8 cellular contexts compared by ENCODE assay signal in genomic region chr9:76459691-76460635, GRCh38. TPM values are rescaled to one million over a fixed set of nuclear protein-coding genes. Genes with fewer than 3 reads are reported as not detected.
DNase-seq lines count a peak whose midpoint lies in the region; ATAC-seq and TF ChIP-seq lines count a peak whose summit lies in the region.

No MANE protein-coding gene starts in this region.

- H2AFZ ChIP-seq in GM23338: peak overlapping the region; percentile 93

- peaks cover 4% of the 10 kb centered on the region; the same call in 1 of the 3 replicates for H3K36me3 Mint-ChIP-seq in GM23338 (ENCODE audit: low read depth)

- no peaks in the 10 kb centered on the region for H3F3A ChIP-seq in GM23338 (replicated peaks; ENCODE audit: low read depth)

- peaks cover 18% of the 10 kb centered on the region for H3K4me1 Mint-ChIP-seq in GM23338

- H3K9me3 ChIP-seq in psoas muscle: no peaks in the 10 kb centered on the region

- H4K20me1 ChIP-seq in GM23338 (replicated peaks; ENCODE audit: insufficient read depth): no peaks in the 10 kb centered on the region

- H3K79me2 ChIP-seq in GM23338 (replicated peaks; ENCODE audit: insufficient read depth): peaks cover 7% of the 10 kb centered on the region; the same call in 1 of the 2 replicates

- H3K27ac ChIP-seq in GM23338 (ENCODE audit: low read depth) (no peak overlapping the region), psoas muscle (peak overlapping the region; percentile 30)

- no peak overlapping the region for H3K27ac Mint-ChIP-seq in GM23338

- ATAC-seq in GM23338 (peak; percentile 48), left ventricle myocardium superior (peak; percentile 68), psoas muscle (peak in 2 of 4 donors; percentile 29 to 57), HG03139 (IDR thresholded peaks at IDR 0.05; ENCODE audit: unreplicated experiment) (no peak)

- H3K4me3 ChIP-seq in GM23338 (peak overlapping the region; percentile 85), psoas muscle (peak overlapping the region; percentile 74)

- H3K36me3 ChIP-seq in GM23338 (ENCODE audit: insufficient read depth): no peaks in the 10 kb centered on the region
- H3K36me3 ChIP-seq in psoas muscle (ENCODE audit: insufficient read depth in 1 of 2, low read depth in 1 of 2): no peaks in the 10 kb centered on the region

- intact Hi-C loops in left ventricle myocardium superior (cut with micrococcal nuclease) (no loop called here), psoas muscle (cut with DNase I) (no loop called here)

- WGBS in psoas muscle, 3 donors: 9 to 11% (median 10%) methylated on average over 32 of the region's 32 CpGs

- H3K27me3 ChIP-seq in GM23338 (ENCODE audit: insufficient read depth) (peaks cover 13% of the 10 kb centered on the region), psoas muscle (ENCODE audit: insufficient read depth in 3 of 3, low read length in 2 of 3) (peaks cover 0 to 5% (median 0%) of the 10 kb centered on the region in 3 donors)

- no peaks in the 10 kb centered on the region for H3K9me2 ChIP-seq in GM23338 (ENCODE audit: insufficient read depth)

- DNase-seq in D341Med (ENCODE audit: low spot score) (peak; percentile 58), GM23338 (ENCODE audit: low spot score) (peak; percentile 78), NCI-H2227 treated with DMSO at 0.1 percent for 48 hours (lab: John Stamatoyannopoulos, UW) (peak; percentile 46), amniotic stem cell (lab: John Stamatoyannopoulos, UW) (peak; percentile 36), left ventricle myocardium superior (peak; percentile 39), psoas muscle (peak in 1 of 2 donors; percentile 21)
- no peak for DNase-seq in stimulated activated CD4-positive, alpha-beta T cell treated with anti-CD3 and anti-CD28 coated beads, Interleukin-12 subunit alpha, Interleukin-12 subunit beta, amount 100 ng/mL, for 4 hours

- H3K4me1 ChIP-seq in GM23338 (ENCODE audit: insufficient read depth): peaks cover 9% of the 10 kb centered on the region
- peaks cover 9% of the 10 kb centered on the region for H3K4me1 ChIP-seq in psoas muscle

- H3K27me3 Mint-ChIP-seq in GM23338 (ENCODE audit: insufficient read depth, low read depth, poor library complexity): peaks cover 13% of the 10 kb centered on the region

- peak overlapping the region; percentile 94 for H3K4me3 Mint-ChIP-seq in GM23338

- no peaks in the 10 kb centered on the region for H3K9me3 Mint-ChIP-seq in GM23338

- TF ChIP-seq CTCF in GM23338 (conservative IDR thresholded peaks at IDR 0.05; ENCODE audit: low read depth in 2 of 2): peak; percentile 25 to 50
- no peak for TF ChIP-seq CTCF in psoas muscle (IDR thresholded peaks at IDR 0.05)

- H3K4me2 ChIP-seq in GM23338: peak overlapping the region; percentile 86

TF ChIP-seq in GM23338, 12 proteins besides CTCF, POLR2A, EP300 and RAD21 (continues in another document):
- TF ChIP-seq ZNF331 (CRISPR knock-in tag; IDR thresholded peaks at IDR 0.05; ENCODE audit: low read depth) (no peak), ZNF462 (CRISPR knock-in tag; IDR thresholded peaks at IDR 0.05) (no peak), ETS1 (IDR thresholded peaks at IDR 0.05) (no peak), ZNF114 (CRISPR knock-in tag; IDR thresholded peaks at IDR 0.05) (no peak), STAT1 (IDR thresholded peaks at IDR 0.05; ENCODE audit: unreplicated experiment) (no peak)
- TF ChIP-seq, protein P1, sequence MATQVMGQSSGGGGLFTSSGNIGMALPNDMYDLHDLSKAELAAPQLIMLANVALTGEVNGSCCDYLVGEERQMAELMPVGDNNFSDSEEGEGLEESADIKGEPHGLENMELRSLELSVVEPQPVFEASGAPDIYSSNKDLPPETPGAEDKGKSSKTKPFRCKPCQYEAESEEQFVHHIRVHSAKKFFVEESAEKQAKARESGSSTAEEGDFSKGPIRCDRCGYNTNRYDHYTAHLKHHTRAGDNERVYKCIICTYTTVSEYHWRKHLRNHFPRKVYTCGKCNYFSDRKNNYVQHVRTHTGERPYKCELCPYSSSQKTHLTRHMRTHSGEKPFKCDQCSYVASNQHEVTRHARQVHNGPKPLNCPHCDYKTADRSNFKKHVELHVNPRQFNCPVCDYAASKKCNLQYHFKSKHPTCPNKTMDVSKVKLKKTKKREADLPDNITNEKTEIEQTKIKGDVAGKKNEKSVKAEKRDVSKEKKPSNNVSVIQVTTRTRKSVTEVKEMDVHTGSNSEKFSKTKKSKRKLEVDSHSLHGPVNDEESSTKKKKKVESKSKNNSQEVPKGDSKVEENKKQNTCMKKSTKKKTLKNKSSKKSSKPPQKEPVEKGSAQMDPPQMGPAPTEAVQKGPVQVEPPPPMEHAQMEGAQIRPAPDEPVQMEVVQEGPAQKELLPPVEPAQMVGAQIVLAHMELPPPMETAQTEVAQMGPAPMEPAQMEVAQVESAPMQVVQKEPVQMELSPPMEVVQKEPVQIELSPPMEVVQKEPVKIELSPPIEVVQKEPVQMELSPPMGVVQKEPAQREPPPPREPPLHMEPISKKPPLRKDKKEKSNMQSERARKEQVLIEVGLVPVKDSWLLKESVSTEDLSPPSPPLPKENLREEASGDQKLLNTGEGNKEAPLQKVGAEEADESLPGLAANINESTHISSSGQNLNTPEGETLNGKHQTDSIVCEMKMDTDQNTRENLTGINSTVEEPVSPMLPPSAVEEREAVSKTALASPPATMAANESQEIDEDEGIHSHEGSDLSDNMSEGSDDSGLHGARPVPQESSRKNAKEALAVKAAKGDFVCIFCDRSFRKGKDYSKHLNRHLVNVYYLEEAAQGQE (IDR thresholded peaks at IDR 0.05; ENCODE audit: unreplicated experiment): no peak

RNA-seq across cellular contexts. Expression of gene GCNT1, which starts 1.0 kb away (rescaled TPM):
- 5.5 and 11.4 TPM in 2 replicates for total RNA-seq in GM23338 (2014; rRNA removed; shearing (Covaris generic))
- polyA plus RNA-seq in GM23338 (2016; fragmentation: Nextera tagmentation; extraction: Ambion mirVana): 3.1 and 4.2 TPM in 2 replicates
- total RNA-seq in left ventricle myocardium superior: 3.5 TPM
- total RNA-seq in psoas muscle: 1 to 10 TPM; 1.1 to 2.6 (median 1.6) TPM
- under 1 TPM; 0.11 to 0.27 (median 0.22) TPM for polyA plus RNA-seq in psoas muscle
